In the genomic region with DNA sequence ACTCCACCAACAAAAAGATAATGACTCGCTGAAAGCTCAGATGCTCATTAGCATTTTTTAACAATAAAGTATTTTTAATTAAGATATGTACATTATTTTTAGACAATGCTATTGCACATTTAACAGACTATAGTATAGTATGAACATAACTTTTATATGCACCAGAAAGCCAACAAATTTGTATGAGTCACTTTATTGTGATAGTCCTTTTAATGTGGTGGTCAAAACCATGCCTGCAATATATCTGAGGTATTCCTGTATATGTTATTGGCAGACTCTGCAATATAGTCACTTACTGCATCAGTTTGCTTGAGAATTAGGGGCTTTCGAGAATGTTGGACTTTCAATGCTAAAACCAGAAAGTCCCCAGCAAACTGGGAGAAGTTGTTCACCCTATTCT, we compare ENCODE assay signal across 30 cellular contexts. TPM values are rescaled to one million over a fixed set of nuclear protein-coding genes. Genes with fewer than 3 reads are reported as not detected.
"Had no signal": no experiment of that assay in that cellular context is flagged by ENCODE, and none has a peak within 500 bp of the region (broad histone marks: within the 10 kb centered on the region; RNA-seq: fewer than 3 reads in every experiment).

No MANE protein-coding gene starts in this region.

- H3K27ac ChIP-seq: stomach, suprapubic skin, testis, thoracic aorta, thyroid gland, tibial artery, tibial nerve, transverse colon, upper lobe of left lung, upper lobe of right lung, uterus, vagina had no signal

- H3K9me3 ChIP-seq: testis, thyroid gland, uterus had no signal

- H3K36me3 ChIP-seq: stomach, suprapubic skin, thoracic aorta, thyroid gland, tibial artery, tibial nerve, transverse colon, upper lobe of left lung, upper lobe of right lung, vagina had no signal

- DNase-seq: stimulated activated CD4-positive, alpha-beta T cell treated with anti-CD3 and anti-CD28 coated beads, Interleukin-2, amount 100 ng/mL, for 48 hours; stimulated activated CD4-positive, alpha-beta T cell treated with anti-CD3 and anti-CD28 coated beads, Interleukin-4, amount 100 ng/mL, for 1 hour; stimulated activated CD4-positive, alpha-beta T cell treated with anti-CD3 and anti-CD28 coated beads, Interleukin-4, amount 100 ng/mL, for 24 hours; stimulated activated CD4-positive, alpha-beta T cell treated with anti-CD3 and anti-CD28 coated beads, Interleukin-4, amount 100 ng/mL, for 4 hours; stimulated activated CD8-positive, alpha-beta memory T cell treated with anti-CD3 and anti-CD28 coated beads, Interleukin-4, amount 100 ng/mL, for 48 hours; stimulated activated naive B cell treated with anti-CD40 and anti-IgM and Interleukin-4, amounts not matched to agents 10 μg/mL and 1 μg/mL and 100 μg/mL, for 72 hours; stimulated activated naive CD4-positive, alpha-beta T cell; stimulated activated naive CD4-positive, alpha-beta T cell treated with Interleukin-2 at 50 U/mL for 16 hours; stimulated activated naive CD8-positive, alpha-beta T cell treated with anti-CD3 and anti-CD28 coated beads, Interleukin-15, amount 100 ng/mL, for 72 hours; stimulated activated naive CD8-positive, alpha-beta T cell treated with anti-CD3 and anti-CD28 coated beads, Interleukin-15, Interleukin-2, amounts not matched to agents 100 U/mL and 50 U/mL, for 24 hours; stomach; substantia nigra; testis; thyroid gland; tibial artery; transverse colon; trophoblast cell; upper lobe of left lung; upper lobe of right lung; uterus had no signal

- H3K4me3 ChIP-seq: stomach, suprapubic skin, testis, thoracic aorta, thyroid gland, tibial artery, tibial nerve, transverse colon, upper lobe of left lung, upper lobe of right lung, uterus, vagina had no signal

- ATAC-seq: stimulated activated effector memory CD8-positive, alpha-beta T cell treated with anti-CD3 and anti-CD28 coated beads, Interleukin-12 subunit alpha, Interleukin-12 subunit beta, amount 100 ng/mL, for 72 hours; stimulated activated memory B cell treated with anti-CD40 and anti-IgM and Interleukin-4, amounts not matched to agents 10 μg/mL and 1 μg/mL and 100 μg/mL, for 72 hours; stimulated activated naive B cell treated with anti-CD40 and anti-IgM and Interleukin-4, amounts not matched to agents 10 μg/mL and 1 μg/mL and 100 μg/mL, for 72 hours; stimulated activated naive CD8-positive, alpha-beta T cell treated with anti-CD3 and anti-CD28 coated beads, Interleukin-15, amount 100 ng/mL, for 72 hours; stimulated activated naive CD8-positive, alpha-beta T cell treated with anti-CD3 and anti-CD28 coated beads, Interleukin-15, Interleukin-2, amounts not matched to agents 100 U/mL and 50 U/mL, for 24 hours; upper lobe of right lung had no signal

- H3K27me3 ChIP-seq: stomach, suprapubic skin, testis, thyroid gland, tibial artery, tibial nerve, transverse colon, upper lobe of left lung, upper lobe of right lung, uterus, vagina had no signal

- H3K4me1 ChIP-seq: stomach, suprapubic skin, testis, thyroid gland, tibial artery, tibial nerve, upper lobe of left lung, upper lobe of right lung, uterus, vagina had no signal

RNA-seq across cellular contexts. Expression of a gene that starts 51.7 kb away (rescaled TPM):
- total RNA-seq: stomach, subcutaneous adipose tissue, suprapubic skin, temporal lobe, thoracic aorta, thyroid gland, tibial nerve, transverse colon, upper lobe of left lung, upper lobe of right lung, ureter, urinary bladder, uterus, vagina had no signal
